ENCODE assay signal across 16 cellular contexts in the genomic region with DNA sequence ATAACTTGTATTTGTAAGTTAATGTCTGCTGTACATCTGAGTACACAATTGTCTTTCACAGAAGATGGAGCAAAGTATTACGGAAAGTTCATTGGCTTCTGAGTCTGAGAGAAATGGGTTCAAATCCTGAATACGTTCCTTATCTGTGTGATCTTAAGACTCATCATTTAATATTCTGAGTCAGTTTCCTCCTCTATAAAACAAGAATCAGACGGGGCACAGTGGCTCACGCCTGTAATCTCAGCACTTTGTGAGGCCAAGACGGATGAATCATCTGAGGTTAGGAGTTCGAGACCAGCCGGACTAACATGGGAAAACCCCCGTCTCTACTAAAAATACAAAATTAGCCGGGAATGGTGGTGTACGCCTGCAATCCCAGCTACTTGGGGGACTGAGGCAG. TPM values are rescaled to one million over a fixed set of nuclear protein-coding genes. Genes with fewer than 3 reads are reported as not detected.
DNase-seq lines count a peak whose midpoint lies in the region; ATAC-seq and TF ChIP-seq lines count a peak whose summit lies in the region.
"Had no signal": no experiment of that assay in that cellular context is flagged by ENCODE, and none has a peak within 500 bp of the region (broad histone marks: within the 10 kb centered on the region; RNA-seq: fewer than 3 reads in every experiment).

No MANE protein-coding gene starts in this region.

- H3K27me3 ChIP-seq in endodermal cell (ENCODE audit: control insufficient read depth, insufficient read depth, low read length, poor library complexity, severe bottlenecking): no peaks in the 10 kb centered on the region
- H3K27me3 ChIP-seq in CD8-positive, alpha-beta memory T cell (ENCODE audit: insufficient read depth, low read length, poor library complexity, severe bottlenecking): no peaks in the 10 kb centered on the region
- H3K27me3 ChIP-seq: right atrium auricular region had no signal

- H3K27me3 Mint-ChIP-seq in endodermal cell (ENCODE audit: insufficient read depth): no peaks in the 10 kb centered on the region
- no peaks in the 10 kb centered on the region for H3K27me3 Mint-ChIP-seq in CD8-positive, alpha-beta memory T cell

- peak; percentile 80 for DNase-seq in Daoy (ENCODE audit: low read depth)
- peak; percentile 81 for DNase-seq in RPMI7951 (ENCODE audit: low read depth)
- no peak for DNase-seq in endodermal cell
- DNase-seq in mucosa of descending colon: no peak
- DNase-seq in anterior cingulate cortex (lab: John Stamatoyannopoulos, UW): no peak
- no peak for DNase-seq in CD8-positive, alpha-beta memory T cell
- DNase-seq: Calu3; left ventricle myocardium superior; MM.1S; naive thymus-derived CD8-positive, alpha-beta T cell; NCI-H2081 treated with DMSO at 0.1 percent for 48 hours; NCI-H748 treated with DMSO at 0.1 percent for 48 hours had no signal

- ATAC-seq in mucosa of descending colon: peak; percentile 44
- ATAC-seq in HG03196 (IDR thresholded peaks at IDR 0.05; ENCODE audit: unreplicated experiment): no peak
- no peak for ATAC-seq in GM18511 (IDR thresholded peaks at IDR 0.05; ENCODE audit: unreplicated experiment)
- ATAC-seq: left ventricle myocardium superior; naive thymus-derived CD8-positive, alpha-beta T cell had no signal

- H3K9me3 ChIP-seq in endodermal cell (ENCODE audit: control insufficient read depth, low read length) (no peaks in the 10 kb centered on the region), mucosa of descending colon (no peaks in the 10 kb centered on the region)
- no peaks in the 10 kb centered on the region for H3K9me3 ChIP-seq in CD8-positive, alpha-beta memory T cell (ENCODE audit: low read length)
- H3K9me3 ChIP-seq: right atrium auricular region had no signal

- no peak for TF ChIP-seq CTCF in endodermal cell (conservative IDR thresholded peaks at IDR 0.05)
- no peak for TF ChIP-seq CTCF in mucosa of descending colon (IDR thresholded peaks at IDR 0.05)

- no peak overlapping the region for H3K4me3 Mint-ChIP-seq in endodermal cell
- H3K4me3 Mint-ChIP-seq in CD8-positive, alpha-beta memory T cell: no peak overlapping the region
- H3K4me3 Mint-ChIP-seq: activated naive CD4-positive, alpha-beta T cell treated with anti-CD3 and anti-CD28 coated beads, Interleukin-2, amount 50 U/mL, for 24 hours; naive thymus-derived CD8-positive, alpha-beta T cell had no signal

- H3K9me3 Mint-ChIP-seq in endodermal cell: peaks cover 2% of the 10 kb centered on the region
- H3K9me3 Mint-ChIP-seq in CD8-positive, alpha-beta memory T cell: peaks cover 0 to 10% (median 4%) of the 10 kb centered on the region in 5 donors
- H3K9me3 Mint-ChIP-seq: activated naive CD4-positive, alpha-beta T cell treated with anti-CD3 and anti-CD28 coated beads, Interleukin-2, amount 50 U/mL, for 24 hours; naive thymus-derived CD8-positive, alpha-beta T cell had no signal

- H3K9ac ChIP-seq in endodermal cell (ENCODE audit: extremely low read depth, low read length, poor library complexity, severe bottlenecking): no peak overlapping the region

- H3K36me3 Mint-ChIP-seq in endodermal cell (ENCODE audit: low read depth): peaks cover 13% of the 10 kb centered on the region
- H3K36me3 Mint-ChIP-seq in CD8-positive, alpha-beta memory T cell: peaks cover 0 to 2% (median 0%) of the 10 kb centered on the region in 3 donors
- H3K36me3 Mint-ChIP-seq: activated naive CD4-positive, alpha-beta T cell treated with anti-CD3 and anti-CD28 coated beads, Interleukin-2, amount 50 U/mL, for 24 hours; naive thymus-derived CD8-positive, alpha-beta T cell had no signal

- H3K4me3 ChIP-seq in endodermal cell (ENCODE audit: low read length) (no peak overlapping the region), mucosa of descending colon (no peak overlapping the region)
- H3K4me3 ChIP-seq in CD8-positive, alpha-beta memory T cell (ENCODE audit: low read length): no peak overlapping the region
- H3K4me3 ChIP-seq: right atrium auricular region had no signal

- POLR2A ChIA-PET in CD8-positive, alpha-beta memory T cell (lab: Charles Lee): no interaction called here

- H3K27ac Mint-ChIP-seq in endodermal cell: peak overlapping the region; percentile 35
- H3K27ac Mint-ChIP-seq in CD8-positive, alpha-beta memory T cell: no peak overlapping the region
- H3K27ac Mint-ChIP-seq: activated naive CD4-positive, alpha-beta T cell treated with anti-CD3 and anti-CD28 coated beads, Interleukin-2, amount 50 U/mL, for 24 hours; naive thymus-derived CD8-positive, alpha-beta T cell had no signal

- H3K36me3 ChIP-seq in endodermal cell (ENCODE audit: control insufficient read depth, insufficient read depth, low read length) (no peaks in the 10 kb centered on the region), mucosa of descending colon (ENCODE audit: low read depth) (no peaks in the 10 kb centered on the region)
- H3K36me3 ChIP-seq in CD8-positive, alpha-beta memory T cell (ENCODE audit: insufficient read depth, low read length): no peaks in the 10 kb centered on the region
- H3K36me3 ChIP-seq: right atrium auricular region had no signal

- 96 to 98% methylated on average over 10 of the region's 10 CpGs for WGBS in endodermal cell (ENCODE audit: insufficient coverage in 1 of 2, insufficient read length in 1 of 2), 2 experiments

- CTCF ChIA-PET in CD8-positive, alpha-beta memory T cell (lab: Charles Lee): no interaction called here

- H3K27ac ChIP-seq in endodermal cell (ENCODE audit: low read depth, low read length): no peak overlapping the region
- H3K27ac ChIP-seq in CD8-positive, alpha-beta memory T cell (ENCODE audit: low read depth, low read length): no peak overlapping the region

- H3K4me1 ChIP-seq in endodermal cell (ENCODE audit: control insufficient read depth, insufficient read depth, low read length) (no peaks in the 10 kb centered on the region), mucosa of descending colon (ENCODE audit: low read depth) (peaks cover 12% of the 10 kb centered on the region)
- no peaks in the 10 kb centered on the region for H3K4me1 ChIP-seq in CD8-positive, alpha-beta memory T cell (ENCODE audit: insufficient read depth, low read length)

- H3K4me1 Mint-ChIP-seq in endodermal cell: peaks cover 30% of the 10 kb centered on the region
- H3K4me1 Mint-ChIP-seq in CD8-positive, alpha-beta memory T cell: no peaks in the 10 kb centered on the region
- H3K4me1 Mint-ChIP-seq: activated naive CD4-positive, alpha-beta T cell treated with anti-CD3 and anti-CD28 coated beads, Interleukin-2, amount 50 U/mL, for 24 hours; naive thymus-derived CD8-positive, alpha-beta T cell had no signal

- intact Hi-C loops in mucosa of descending colon (cut with DNase I, micrococcal nuclease): no loop called here

RNA-seq across cellular contexts. Expression of gene APBB2, which starts 57.8 kb away (rescaled TPM):
- 32.9 and 51.0 TPM in 2 replicates for total RNA-seq in Daoy (2014; rRNA removed; shearing (Covaris generic))
- 39.1 and 54.3 TPM in 2 replicates for total RNA-seq in RPMI7951 (2014; rRNA removed; shearing (Covaris generic))
- total RNA-seq in endodermal cell (10 to 100 TPM; 56.1 to 64.8 TPM), mucosa of descending colon (10 to 100 TPM; 26.3 to 68.3 (median 29.6) TPM)
- 63.0 TPM for polyA plus RNA-seq in endodermal cell (2013, experiment 1 of 2)
- 57.6 TPM for polyA plus RNA-seq in endodermal cell (2013, experiment 2 of 2)
- total RNA-seq in CD8-positive, alpha-beta memory T cell: 1 to 10 TPM in 1 of 2 experiments, under 1 TPM in 1; 0.86 to 1.1 TPM
- polyA plus RNA-seq in CD8-positive, alpha-beta memory T cell: not detected
- polyA plus RNA-seq: naive thymus-derived CD8-positive, alpha-beta T cell had no signal

Comparison
In these comparisons a context has a peak if more than half of its experiments do, and no peak if none do; other contexts are left out.
1. DNase-seq: peak in Daoy (single experiment) and RPMI7951 (single experiment); none in endodermal cell (single experiment), mucosa of descending colon (0 of 3), anterior cingulate cortex (0 of 58) and CD8-positive, alpha-beta memory T cell (0 of 5).
2. RNA of gene APBB2, which starts 57.8 kb away (total RNA-seq): 56.1 to 64.8 TPM in endodermal cell, 39.1 to 54.3 TPM in RPMI7951, 32.9 to 51.0 TPM in Daoy and 26.3 to 68.3 TPM in mucosa of descending colon; 0.86 to 1.1 TPM in CD8-positive, alpha-beta memory T cell; every median in the first group is over 10 times any median in the second.